In the genomic region with DNA sequence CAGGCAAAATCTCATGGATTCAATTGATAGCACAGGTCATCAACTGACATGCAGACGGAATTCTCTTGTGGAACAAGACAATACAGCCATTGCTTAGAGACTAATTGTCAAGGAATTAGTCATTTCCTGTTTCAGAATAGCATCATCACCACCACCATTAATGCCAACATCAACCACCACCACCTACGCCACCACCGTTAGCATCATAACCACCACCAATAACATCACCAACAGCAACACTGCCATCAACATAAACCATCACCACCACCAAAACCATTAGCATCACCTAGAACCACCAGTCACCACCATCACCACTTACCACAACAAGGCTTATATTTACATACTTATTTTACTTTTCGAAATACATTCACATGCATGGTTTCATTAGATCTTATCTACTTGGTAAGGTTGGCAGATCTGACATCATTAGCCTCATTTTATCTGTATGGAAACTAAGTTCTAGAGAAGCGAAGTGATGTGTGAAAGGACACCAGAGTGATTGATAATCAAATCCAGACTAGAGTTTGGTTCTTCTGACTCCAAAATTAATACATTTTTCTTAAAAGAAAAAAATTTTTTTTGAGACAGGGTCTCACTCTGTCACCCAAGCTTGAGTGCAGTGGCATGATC, we compare ENCODE assay signal across 11 cellular contexts. TPM values are rescaled to one million over a fixed set of nuclear protein-coding genes. Genes with fewer than 3 reads are reported as not detected.
"Had no signal": no experiment of that assay in that cellular context is flagged by ENCODE, and none has a peak within 500 bp of the region (broad histone marks: within the 10 kb centered on the region; RNA-seq: fewer than 3 reads in every experiment).

No MANE protein-coding gene starts in this region.

RNA-seq across cellular contexts. Expression of gene SMIM34, which starts 6.2 kb away (rescaled TPM):
- total RNA-seq: activated B cell treated with CpG ODN at 0.5 μM for 24 hours; activated CD4-positive, alpha-beta T cell treated with anti-CD3 and anti-CD28 coated beads, Interleukin-2, amount 10 ng/mL, durations not matched to agents 24 days and 14 days; activated naive CD4-positive, alpha-beta T cell treated with anti-CD3 and anti-CD28 coated beads for 36 hours; aorta; cardiac muscle cell; MCF 10A; OCI-LY7; PC-9; Right ventricle myocardium inferior; SK-MEL-5; T-cell had no signal
- polyA plus RNA-seq: aorta, cardiac muscle cell had no signal

RNA-seq across cellular contexts. Expression of gene KCNE2, which starts 53.8 kb away (rescaled TPM):
- total RNA-seq: activated B cell treated with CpG ODN at 0.5 μM for 24 hours; activated CD4-positive, alpha-beta T cell treated with anti-CD3 and anti-CD28 coated beads, Interleukin-2, amount 10 ng/mL, durations not matched to agents 24 days and 14 days; activated naive CD4-positive, alpha-beta T cell treated with anti-CD3 and anti-CD28 coated beads for 36 hours; MCF 10A; OCI-LY7; PC-9; Right ventricle myocardium inferior; SK-MEL-5 had no signal
